1 cellular context compared by ENCODE assay signal in the genomic region with DNA sequence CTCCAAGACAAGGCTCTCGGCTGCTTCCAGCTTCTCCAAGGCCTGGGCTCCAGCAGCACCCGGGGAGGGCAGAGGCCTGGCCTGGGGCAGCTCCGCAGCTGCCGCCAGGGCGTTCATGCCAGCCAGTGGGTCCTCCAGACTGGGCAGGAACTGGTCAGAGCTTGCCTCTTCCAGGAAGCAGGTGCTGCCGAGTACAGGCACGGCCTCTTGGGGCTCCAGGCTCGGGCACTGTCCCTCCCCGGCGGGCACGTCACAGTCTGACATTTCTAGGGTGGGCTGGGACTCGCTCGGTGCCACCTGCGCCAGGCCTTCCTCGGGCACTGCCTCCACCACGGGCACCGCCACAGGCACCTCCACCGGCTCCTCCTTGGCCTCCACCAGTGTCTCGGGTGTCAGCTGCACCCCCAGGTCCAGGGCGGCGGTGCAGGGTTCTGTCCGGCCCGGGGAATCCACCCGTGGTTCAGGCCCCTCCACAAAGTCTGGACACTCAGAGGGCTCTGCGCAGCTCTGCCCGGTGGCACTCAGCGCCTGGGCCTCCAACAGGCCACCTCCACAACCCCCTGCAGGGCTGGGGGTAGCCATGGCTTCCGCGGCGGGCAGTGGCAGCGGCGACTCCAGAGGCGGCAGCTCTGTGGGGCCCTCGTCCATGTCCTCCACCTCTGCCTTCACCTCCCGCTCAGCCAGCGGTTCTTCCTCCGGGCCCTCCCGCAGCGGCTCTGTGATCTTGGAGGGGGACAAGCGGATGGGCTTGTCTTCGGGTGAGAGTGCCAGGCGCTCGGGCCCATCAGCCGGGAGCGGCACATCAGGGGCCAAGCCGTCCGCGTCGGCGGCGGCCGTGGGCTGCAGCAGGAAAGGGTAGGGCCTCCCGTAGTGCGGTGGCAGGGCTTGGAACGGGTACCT.
TF ChIP-seq lines count a peak whose summit lies in the region.

No MANE protein-coding gene starts in this region.

TF ChIP-seq in endothelial cell of umbilical vein, 7 proteins besides CTCF, POLR2A, EP300 and RAD21:
- TF ChIP-seq MYC (IDR thresholded peaks at IDR 0.05; ENCODE audit: low read depth, low read length) (no peak), POLR2AphosphoS5 (IDR thresholded peaks at IDR 0.05; ENCODE audit: insufficient read depth, low read depth, low read length) (no peak), FOS (IDR thresholded peaks at IDR 0.05; ENCODE audit: borderline replicate concordance, insufficient read depth, low read length) (no peak), GATA2 (IDR thresholded peaks at IDR 0.05; ENCODE audit: insufficient read depth, insufficient read length, low read depth, low read length) (no peak), JUN (IDR thresholded peaks at IDR 0.05; ENCODE audit: borderline replicate concordance, insufficient read depth, insufficient read length, low read depth) (no peak), EZH2 (IDR thresholded peaks at IDR 0.05; ENCODE audit: borderline replicate concordance, low read depth, low read length, severe bottlenecking) (no peak), MAX (IDR thresholded peaks at IDR 0.05; ENCODE audit: insufficient read depth, insufficient read length) (no peak)
